In genomic region chr4:36235306-36235705, GRCh38 we compare ENCODE assay signal across 13 cellular contexts. TPM values are rescaled to one million over a fixed set of nuclear protein-coding genes. Genes with fewer than 3 reads are reported as not detected.
DNase-seq lines count a peak whose midpoint lies in the region; ATAC-seq, FAIRE-seq and TF ChIP-seq lines count a peak whose summit lies in the region.
"Had no signal": no experiment of that assay in that cellular context is flagged by ENCODE, and none has a peak within 500 bp of the region (broad histone marks: within the 10 kb centered on the region; RNA-seq: fewer than 3 reads in every experiment).

No MANE protein-coding gene starts in this region.

- no peaks in the 10 kb centered on the region for H3K27me3 Mint-ChIP-seq in astrocyte (ENCODE audit: low read depth, unreplicated experiment)
- H3K27me3 Mint-ChIP-seq in naive thymus-derived CD8-positive, alpha-beta T cell = no peaks in the 10 kb centered on the region

- no peaks in the 10 kb centered on the region for H3K27me3 ChIP-seq in astrocyte (ENCODE audit: insufficient read depth, low read length)
- H3K27me3 ChIP-seq: heart right ventricle had no signal

- H3K9me3 ChIP-seq in astrocyte (ENCODE audit: insufficient read depth, low read depth, low read length) = no peaks in the 10 kb centered on the region

- TF ChIP-seq CTCF in LNCaP clone FGC (IDR thresholded peaks at IDR 0.05; ENCODE audit: control insufficient read depth, extremely low read depth, insufficient read depth) (0 out of 2 replicates have a peak, but pooled peaks have one; percentile 6), astrocyte (IDR thresholded peaks at IDR 0.05; ENCODE audit: insufficient read depth, low read depth, low read length) (peak; percentile 12)

- FAIRE-seq in astrocyte (lab: Jason Lieb, UNC) = no peak
- FAIRE-seq: A204.1, G401.6 had no signal

- peaks cover 8% of the 10 kb centered on the region for H3K4me1 Mint-ChIP-seq in astrocyte (ENCODE audit: low read depth, unreplicated experiment)
- peaks cover 23 to 90% (median 76%) of the 10 kb centered on the region in 4 donors for H3K4me1 Mint-ChIP-seq in naive thymus-derived CD8-positive, alpha-beta T cell

- DNase-seq in DMS53 (lab: John Stamatoyannopoulos, UW) (peak; percentile 22), DMS53 treated with DMSO at 0.1 percent for 48 hours (lab: John Stamatoyannopoulos, UW; ENCODE audit: unreplicated experiment) (no peak), LNCaP clone FGC (ENCODE audit: low read depth) (no peak), astrocyte (ENCODE audit: low read depth) (peak; percentile 46), amniotic stem cell (lab: John Stamatoyannopoulos, UW) (no peak)
- DNase-seq in naive thymus-derived CD8-positive, alpha-beta T cell = no peak
- DNase-seq: activated T-cell treated with anti-CD3 and anti-CD28 coated beads, Interleukin-2, amount 50 U/mL, for 4 hours; heart right ventricle; NCI-H526 treated with DMSO at 0.1 percent for 48 hours had no signal

- no peak overlapping the region for H3K27ac Mint-ChIP-seq in astrocyte (ENCODE audit: unreplicated experiment)
- H3K27ac Mint-ChIP-seq in naive thymus-derived CD8-positive, alpha-beta T cell = peak overlapping the region in 6 of 10 donors; percentile 7 to 58 (median 34)

- H3K4me2 ChIP-seq in astrocyte (ENCODE audit: low read length) = no peak overlapping the region

- H3K4me3 ChIP-seq in LNCaP clone FGC (ENCODE audit: low read depth, low read length) = no peak overlapping the region
- no peak overlapping the region for H3K4me3 ChIP-seq in astrocyte (ENCODE audit: insufficient read depth, low read depth, low read length)
- H3K4me3 ChIP-seq: heart right ventricle had no signal

- no peak overlapping the region for H3K27ac ChIP-seq in astrocyte (ENCODE audit: low read depth, low read length)
- H3K27ac ChIP-seq: heart right ventricle had no signal

- no peak overlapping the region for H3K4me3 Mint-ChIP-seq in astrocyte (ENCODE audit: unreplicated experiment)
- peak overlapping the region in 1 of 10 donors; percentile 5 for H3K4me3 Mint-ChIP-seq in naive thymus-derived CD8-positive, alpha-beta T cell
- H3K4me3 Mint-ChIP-seq: activated T-cell treated with anti-CD3 and anti-CD28 coated beads, Interleukin-2, amount 50 U/mL, for 4 hours had no signal

- H3K36me3 Mint-ChIP-seq in astrocyte (ENCODE audit: low read depth, unreplicated experiment) = peaks cover 3% of the 10 kb centered on the region
- H3K36me3 Mint-ChIP-seq in naive thymus-derived CD8-positive, alpha-beta T cell = peaks cover 17 to 47% (median 17%) of the 10 kb centered on the region in 3 donors

- H3K36me3 ChIP-seq in astrocyte (ENCODE audit: insufficient read depth, low read length) = no peaks in the 10 kb centered on the region

- H3K4me1 ChIP-seq in astrocyte (ENCODE audit: insufficient read depth, low read length) = no peaks in the 10 kb centered on the region

- peaks cover 13% of the 10 kb centered on the region for H3K79me2 ChIP-seq in astrocyte (ENCODE audit: insufficient read depth, low read length)

- POLR2A ChIA-PET in naive thymus-derived CD8-positive, alpha-beta T cell (lab: Charles Lee) = no interaction called here

- no peak overlapping the region for H3K9ac ChIP-seq in astrocyte (ENCODE audit: low read length)

- ATAC-seq in naive thymus-derived CD8-positive, alpha-beta T cell = no peak
- no peak for ATAC-seq in HG03521 (IDR thresholded peaks at IDR 0.05; ENCODE audit: unreplicated experiment)
- no peak for ATAC-seq in GM18511 (IDR thresholded peaks at IDR 0.05; ENCODE audit: unreplicated experiment)
- ATAC-seq: heart right ventricle had no signal

- peaks cover 3% of the 10 kb centered on the region for H3K9me3 Mint-ChIP-seq in astrocyte (ENCODE audit: unreplicated experiment)
- H3K9me3 Mint-ChIP-seq in naive thymus-derived CD8-positive, alpha-beta T cell = peaks cover 0 to 17% (median 8%) of the 10 kb centered on the region in 9 donors

- no peaks in the 10 kb centered on the region for H4K20me1 ChIP-seq in astrocyte (ENCODE audit: insufficient read depth, low read length)

- H2AFZ ChIP-seq in astrocyte (ENCODE audit: low read depth, low read length) = no peak overlapping the region

RNA-seq across cellular contexts. Expression of gene ARAP2, which starts 9.0 kb away (rescaled TPM):
- 9.6 and 10.4 TPM in 2 replicates for total RNA-seq in astrocyte
- 10 to 100 TPM; 40.7 to 46.3 TPM for total RNA-seq in naive thymus-derived CD8-positive, alpha-beta T cell
- polyA plus RNA-seq in naive thymus-derived CD8-positive, alpha-beta T cell = 10 to 100 TPM; 11.2 to 19.0 (median 11.4) TPM

RNA-seq across cellular contexts. Expression of gene DTHD1, which starts 46.1 kb away (rescaled TPM):
- total RNA-seq in astrocyte = not detected in 2 replicates
- total RNA-seq in naive thymus-derived CD8-positive, alpha-beta T cell = under 1 TPM; 0.34 to 0.44 TPM
- 1 to 10 TPM in 1 of 3 donors, under 1 TPM in 1, not detected in 1; 0.08 to 8.1 TPM for polyA plus RNA-seq in naive thymus-derived CD8-positive, alpha-beta T cell
- polyA plus RNA-seq: heart right ventricle had no signal

Comparison
In these comparisons a context has a peak if more than half of its experiments do, and no peak if none do; other contexts are left out.
1. DNase-seq: peak in DMS53 (single experiment) and astrocyte (single experiment); none in DMS53 treated with DMSO at 0.1 percent for 48 hours (single experiment), LNCaP clone FGC (single experiment), naive thymus-derived CD8-positive, alpha-beta T cell (0 of 10) and amniotic stem cell (single experiment).